ENCODE assay signal across 19 cellular contexts in genomic region chr7:115968166-115968565, GRCh38.
A peak's percentile ranks its signal among the peaks of the same experiment; 100 is the strongest.
DNase-seq lines count a peak whose midpoint lies in the region; ATAC-seq, FAIRE-seq and TF ChIP-seq lines count a peak whose summit lies in the region.
"Had no signal": no experiment of that assay in that cellular context is flagged by ENCODE, and none has a peak within 500 bp of the region (broad histone marks: within the 10 kb centered on the region; RNA-seq: fewer than 3 reads in every experiment).

No MANE protein-coding gene starts in this region.

- no peaks in the 10 kb centered on the region for H3K27me3 Mint-ChIP-seq in WTC11 (ENCODE audit: low read depth)
- H3K27me3 Mint-ChIP-seq: CD4-positive, alpha-beta memory T cell had no signal

- H3K9ac ChIP-seq in kidney (ENCODE audit: low read length in 2 of 2), result peak overlapping the region in 1 of 2 donors; percentile 68
- H3K9ac ChIP-seq: GM23248 had no signal

- no peaks in the 10 kb centered on the region for H3K4me1 ChIP-seq in kidney (ENCODE audit: control insufficient read depth in 1 of 2, insufficient read depth in 1 of 2, low read depth in 1 of 2, low read length in 2 of 2)

- H3K36me3 Mint-ChIP-seq in WTC11, result no peaks in the 10 kb centered on the region
- H3K36me3 Mint-ChIP-seq: CD4-positive, alpha-beta memory T cell had no signal

- peak; percentile 23 for FAIRE-seq in kidney (lab: Jason Lieb, UNC)
- FAIRE-seq: G401.6, GM12892, GM19239, H1 had no signal

- intact Hi-C loops in kidney (cut with DNase I), result no loop called here

- peak overlapping the region; percentile 54; the same call in 1 of the 2 replicates for H3K27ac Mint-ChIP-seq in WTC11
- H3K27ac Mint-ChIP-seq: CD4-positive, alpha-beta memory T cell had no signal

- CTCF ChIA-PET in WTC11 (lab: Charles Lee), result no interaction called here

- no peaks in the 10 kb centered on the region for H3K9me3 Mint-ChIP-seq in WTC11

- peaks cover 17% of the 10 kb centered on the region for H3K4me1 Mint-ChIP-seq in WTC11
- H3K4me1 Mint-ChIP-seq: CD4-positive, alpha-beta memory T cell had no signal

- H3K27ac ChIP-seq in kidney (ENCODE audit: low read depth in 2 of 2, low read length in 2 of 2), result peak overlapping the region; percentile 82 to 90
- H3K27ac ChIP-seq: GM23248 had no signal

- TF ChIP-seq CTCF in WTC11 (IDR thresholded peaks at IDR 0.05) (no peak), kidney (IDR thresholded peaks at IDR 0.05; ENCODE audit: borderline replicate concordance, extremely low read depth, insufficient read depth) (no peak)

- H3K4me3 ChIP-seq in kidney (ENCODE audit: low read length in 2 of 2), result peak overlapping the region; percentile 53 to 56
- H3K4me3 ChIP-seq: GM23248 had no signal

- no peak overlapping the region for H3K4me3 Mint-ChIP-seq in WTC11
- H3K4me3 Mint-ChIP-seq: CD4-positive, alpha-beta memory T cell had no signal

- no peaks in the 10 kb centered on the region for H3K36me3 ChIP-seq in kidney (ENCODE audit: control insufficient read depth in 1 of 2, insufficient read depth in 2 of 2, low read length in 2 of 2)

- no peaks in the 10 kb centered on the region for H3K9me3 ChIP-seq in kidney (ENCODE audit: control insufficient read depth in 1 of 2, low read length in 2 of 2)

- POLR2A ChIA-PET in WTC11 (lab: Charles Lee), result no interaction called here

- ATAC-seq in WTC11 (no peak), GM18870 (IDR thresholded peaks at IDR 0.05; ENCODE audit: unreplicated experiment) (no peak), GM19395 (IDR thresholded peaks at IDR 0.05; ENCODE audit: unreplicated experiment) (no peak), GM19455 (IDR thresholded peaks at IDR 0.05; ENCODE audit: unreplicated experiment) (no peak), GM19397 (IDR thresholded peaks at IDR 0.05; ENCODE audit: unreplicated experiment) (no peak)

- no peak for DNase-seq in WTC11 (ENCODE audit: low spot score)
- no peak for DNase-seq in kidney
- DNase-seq in renal cortical epithelial cell (ENCODE audit: low read depth), result peak; percentile 69
- DNase-seq: C1 segment of cervical spinal cord; CD4-positive, alpha-beta memory T cell; COR-L47; DMS153; DND-41; GM23248; H7; HCEC 1CT had no signal

TF ChIP-seq in WTC11, 78 proteins besides CTCF, POLR2A, EP300 and RAD21:
- TF ChIP-seq EMX1 (CRISPR knock-in tag; IDR thresholded peaks at IDR 0.05), result no peak
- TF ChIP-seq FOXJ3 (CRISPR knock-in tag; IDR thresholded peaks at IDR 0.05; ENCODE audit: borderline replicate concordance), result no peak
- no peak for TF ChIP-seq ZNF396 (CRISPR knock-in tag; IDR thresholded peaks at IDR 0.05; ENCODE audit: borderline replicate concordance)
- no peak for TF ChIP-seq ZNF281 (CRISPR knock-in tag; IDR thresholded peaks at IDR 0.05)
- TF ChIP-seq TEAD4 (CRISPR knock-in tag; IDR thresholded peaks at IDR 0.05), result no peak
- no peak for TF ChIP-seq ZNF138 (CRISPR knock-in tag; conservative IDR thresholded peaks at IDR 0.05)
- no peak for TF ChIP-seq NR3C1 (CRISPR knock-in tag; conservative IDR thresholded peaks at IDR 0.05; ENCODE audit: low read depth)
- TF ChIP-seq IRF1 (CRISPR knock-in tag; IDR thresholded peaks at IDR 0.05), result no peak
- no peak for TF ChIP-seq ATF1 (CRISPR knock-in tag; IDR thresholded peaks at IDR 0.05)
- TF ChIP-seq FOXK1 (CRISPR knock-in tag; IDR thresholded peaks at IDR 0.05), result no peak
- TF ChIP-seq GTF2I (CRISPR knock-in tag; conservative IDR thresholded peaks at IDR 0.05), result no peak
- TF ChIP-seq SP1 (CRISPR knock-in tag; conservative IDR thresholded peaks at IDR 0.05), result no peak
- no peak for TF ChIP-seq RELA (CRISPR knock-in tag; IDR thresholded peaks at IDR 0.05; ENCODE audit: borderline replicate concordance)
- TF ChIP-seq ETV6 (CRISPR knock-in tag; IDR thresholded peaks at IDR 0.05), result no peak
- no peak for TF ChIP-seq TP53 (CRISPR knock-in tag; IDR thresholded peaks at IDR 0.05)
- TF ChIP-seq ZNF671 (CRISPR knock-in tag; IDR thresholded peaks at IDR 0.05), result no peak
TF ChIP-seq in WTC11: peak in this region for 0.
